1 cellular context compared by ENCODE assay signal in the genomic region with DNA sequence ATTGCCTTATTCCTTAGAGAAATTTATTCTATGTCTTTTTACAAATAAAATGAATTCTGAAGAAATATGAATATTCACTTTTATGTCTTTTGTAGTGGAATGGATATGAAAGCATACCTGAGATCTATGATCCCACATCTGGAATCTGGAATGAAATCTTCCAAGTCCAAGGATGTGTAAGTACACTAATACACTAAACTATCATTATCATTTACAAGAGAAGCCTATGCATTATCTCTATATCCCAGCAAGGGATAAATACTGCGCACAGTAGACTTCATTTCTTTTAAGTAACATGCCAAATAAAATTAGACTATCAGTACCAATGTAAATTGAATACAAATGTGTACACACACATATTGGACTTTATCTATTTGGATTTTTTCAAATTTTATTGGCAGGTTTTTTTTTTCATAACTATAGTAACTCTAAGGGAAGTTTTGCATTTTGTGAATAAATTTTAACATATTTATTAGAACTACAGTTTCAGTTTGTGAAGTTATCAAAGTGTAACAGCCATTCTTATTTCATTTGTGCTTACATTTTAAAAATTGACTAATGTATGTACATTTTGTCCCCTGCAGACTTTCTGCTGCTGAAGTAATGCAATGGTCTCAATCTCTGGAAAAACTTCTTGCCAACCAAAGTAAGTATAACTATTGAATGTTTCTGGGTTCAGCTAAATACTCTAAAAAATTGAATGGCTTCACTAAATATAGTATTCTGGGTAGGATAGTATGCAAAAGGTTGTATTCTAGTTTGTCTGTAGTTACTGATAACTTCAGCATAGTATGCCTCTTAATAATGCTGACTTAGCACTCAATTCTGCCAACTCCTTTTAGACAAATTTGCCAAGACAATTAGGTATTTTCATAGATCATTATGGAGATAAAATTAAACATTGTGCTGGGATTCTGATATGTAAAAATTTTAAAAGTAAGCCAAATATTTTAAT.
A peak's percentile ranks its signal among the peaks of the same experiment; 100 is the strongest.
TF ChIP-seq lines count a peak whose summit lies in the region.

No MANE protein-coding gene starts in this region.

TF ChIP-seq in K562, 482 proteins besides CTCF, POLR2A, EP300 and RAD21:
- 0 out of 2 replicates have a peak, but pooled peaks have one; percentile 9 for TF ChIP-seq MAFG (tag; conservative IDR thresholded peaks at IDR 0.05)
- TF ChIP-seq ZNF316 (IDR thresholded peaks at IDR 0.05): peak; percentile 77
- 0 out of 2 replicates have a peak, but pooled peaks have one; percentile 46 for TF ChIP-seq C11orf30 (IDR thresholded peaks at IDR 0.05; ENCODE audit: low read depth)
- peak; percentile 56 for TF ChIP-seq MAFF (IDR thresholded peaks at IDR 0.05; ENCODE audit: low read length)
- TF ChIP-seq MAFK (IDR thresholded peaks at IDR 0.05; ENCODE audit: low read length): 0 out of 2 replicates have a peak, but pooled peaks have one; percentile 57
- no peak for TF ChIP-seq ZNF766 (CRISPR knock-in tag; conservative IDR thresholded peaks at IDR 0.05)
